20 cellular contexts compared by ENCODE assay signal in the genomic region with DNA sequence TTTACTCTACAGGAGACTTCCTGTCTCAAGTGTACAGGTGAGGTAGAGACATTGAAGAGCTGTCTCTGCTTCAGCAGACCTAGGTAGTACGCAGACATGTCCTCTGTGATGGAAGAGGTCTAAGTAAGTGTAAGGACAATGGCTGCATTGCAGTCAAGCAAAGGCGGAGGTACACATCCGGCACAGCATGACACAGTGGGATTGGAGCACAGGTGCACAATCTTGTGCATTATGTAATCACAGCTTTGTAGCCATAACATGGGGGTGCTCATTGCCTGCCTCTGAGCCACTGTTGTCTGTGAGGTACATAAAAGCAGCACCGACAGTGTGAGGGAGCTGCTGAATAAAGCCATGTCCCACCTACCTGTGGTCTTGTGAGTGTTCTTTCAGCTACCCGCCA.
"Had no signal": no experiment of that assay in that cellular context is flagged by ENCODE, and none has a peak within 500 bp of the region (broad histone marks: within the 10 kb centered on the region; RNA-seq: fewer than 3 reads in every experiment).

No MANE protein-coding gene starts in this region.

- H3K4me3 Mint-ChIP-seq: activated CD4-positive, alpha-beta memory T cell treated with anti-CD3 and anti-CD28 coated beads for 36 hours; activated naive CD8-positive, alpha-beta T cell treated with anti-CD3 and anti-CD28 coated beads for 36 hours; activated T-helper 1 cell treated with anti-CD3 and anti-CD28 coated beads, Interleukin-12 subunit alpha, Interleukin-12 subunit beta, Interleukin-2, Interleukin-4 antibody, amounts not matched to agents 30 ng/mL and 10 ng/mL and 1 ng/mL, durations not matched to agents 14 hours and 24 hours and 36 hours; effector memory CD8-positive, alpha-beta T cell; immature natural killer cell; memory B cell; naive thymus-derived CD8-positive, alpha-beta T cell; stimulated activated memory B cell treated with anti-CD40 and anti-IgM and Interleukin-4, amounts not matched to agents 10 μg/mL and 1 μg/mL and 100 μg/mL, for 72 hours had no signal

- H3K27me3 ChIP-seq: cardiac muscle cell, esophagus squamous epithelium, sigmoid colon, thyroid gland had no signal

- H3K79me2 ChIP-seq: parathyroid adenoma had no signal

- H3K36me3 Mint-ChIP-seq: activated CD4-positive, alpha-beta memory T cell treated with anti-CD3 and anti-CD28 coated beads for 36 hours; activated naive CD8-positive, alpha-beta T cell treated with anti-CD3 and anti-CD28 coated beads for 36 hours; immature natural killer cell; memory B cell; naive thymus-derived CD8-positive, alpha-beta T cell; stimulated activated memory B cell treated with anti-CD40 and anti-IgM and Interleukin-4, amounts not matched to agents 10 μg/mL and 1 μg/mL and 100 μg/mL, for 72 hours had no signal

- H3K4me3 ChIP-seq: cardiac muscle cell, esophagus squamous epithelium, sigmoid colon, thyroid gland had no signal

- H3K27ac Mint-ChIP-seq: activated CD4-positive, alpha-beta memory T cell treated with anti-CD3 and anti-CD28 coated beads for 36 hours; activated naive CD8-positive, alpha-beta T cell treated with anti-CD3 and anti-CD28 coated beads for 36 hours; activated T-helper 1 cell treated with anti-CD3 and anti-CD28 coated beads, Interleukin-12 subunit alpha, Interleukin-12 subunit beta, Interleukin-2, Interleukin-4 antibody, amounts not matched to agents 30 ng/mL and 10 ng/mL and 1 ng/mL, durations not matched to agents 14 hours and 24 hours and 36 hours; effector memory CD8-positive, alpha-beta T cell; immature natural killer cell; memory B cell; naive thymus-derived CD8-positive, alpha-beta T cell; stimulated activated memory B cell treated with anti-CD40 and anti-IgM and Interleukin-4, amounts not matched to agents 10 μg/mL and 1 μg/mL and 100 μg/mL, for 72 hours had no signal

- H2AFZ ChIP-seq: parathyroid adenoma had no signal

- H3K9ac ChIP-seq: parathyroid adenoma had no signal

- H3K36me3 ChIP-seq: cardiac muscle cell, esophagus squamous epithelium, neutrophil, sigmoid colon, thyroid gland had no signal

- H3K9me3 ChIP-seq: esophagus squamous epithelium, neutrophil, sigmoid colon, thyroid gland had no signal

- H3K4me1 Mint-ChIP-seq: immature natural killer cell; memory B cell; stimulated activated memory B cell treated with anti-CD40 and anti-IgM and Interleukin-4, amounts not matched to agents 10 μg/mL and 1 μg/mL and 100 μg/mL, for 72 hours had no signal

- H3K27ac ChIP-seq: cardiac muscle cell, esophagus squamous epithelium, neutrophil, parathyroid adenoma, sigmoid colon, thyroid gland had no signal

- H3K4me1 ChIP-seq: parathyroid adenoma, sigmoid colon had no signal

- ATAC-seq: effector memory CD8-positive, alpha-beta T cell; left ventricle myocardium superior; naive thymus-derived CD8-positive, alpha-beta T cell; stimulated activated memory B cell treated with anti-CD40 and anti-IgM and Interleukin-4, amounts not matched to agents 10 μg/mL and 1 μg/mL and 100 μg/mL, for 72 hours had no signal

- H3K9me3 Mint-ChIP-seq: activated CD4-positive, alpha-beta memory T cell treated with anti-CD3 and anti-CD28 coated beads for 36 hours; activated naive CD8-positive, alpha-beta T cell treated with anti-CD3 and anti-CD28 coated beads for 36 hours; activated T-helper 1 cell treated with anti-CD3 and anti-CD28 coated beads, Interleukin-12 subunit alpha, Interleukin-12 subunit beta, Interleukin-2, Interleukin-4 antibody, amounts not matched to agents 30 ng/mL and 10 ng/mL and 1 ng/mL, durations not matched to agents 14 hours and 24 hours and 36 hours; effector memory CD8-positive, alpha-beta T cell; memory B cell; naive thymus-derived CD8-positive, alpha-beta T cell; stimulated activated memory B cell treated with anti-CD40 and anti-IgM and Interleukin-4, amounts not matched to agents 10 μg/mL and 1 μg/mL and 100 μg/mL, for 72 hours had no signal

- DNase-seq: activated CD4-positive, alpha-beta memory T cell treated with anti-CD3 and anti-CD28 coated beads for 36 hours; activated naive CD4-positive, alpha-beta T cell; activated naive CD8-positive, alpha-beta T cell treated with anti-CD3 and anti-CD28 coated beads for 36 hours; activated T-cell treated with anti-CD3 and anti-CD28 coated beads for 4 hours; amniotic stem cell; dermis blood vessel endothelial cell; effector memory CD8-positive, alpha-beta T cell; esophagus squamous epithelium; immature natural killer cell; left ventricle myocardium superior; naive thymus-derived CD8-positive, alpha-beta T cell; sigmoid colon; stimulated activated CD4-positive, alpha-beta T cell treated with anti-CD3 and anti-CD28 coated beads, Interleukin-4, amount 100 ng/mL, for 24 hours; thyroid gland had no signal
